In the genomic region with DNA sequence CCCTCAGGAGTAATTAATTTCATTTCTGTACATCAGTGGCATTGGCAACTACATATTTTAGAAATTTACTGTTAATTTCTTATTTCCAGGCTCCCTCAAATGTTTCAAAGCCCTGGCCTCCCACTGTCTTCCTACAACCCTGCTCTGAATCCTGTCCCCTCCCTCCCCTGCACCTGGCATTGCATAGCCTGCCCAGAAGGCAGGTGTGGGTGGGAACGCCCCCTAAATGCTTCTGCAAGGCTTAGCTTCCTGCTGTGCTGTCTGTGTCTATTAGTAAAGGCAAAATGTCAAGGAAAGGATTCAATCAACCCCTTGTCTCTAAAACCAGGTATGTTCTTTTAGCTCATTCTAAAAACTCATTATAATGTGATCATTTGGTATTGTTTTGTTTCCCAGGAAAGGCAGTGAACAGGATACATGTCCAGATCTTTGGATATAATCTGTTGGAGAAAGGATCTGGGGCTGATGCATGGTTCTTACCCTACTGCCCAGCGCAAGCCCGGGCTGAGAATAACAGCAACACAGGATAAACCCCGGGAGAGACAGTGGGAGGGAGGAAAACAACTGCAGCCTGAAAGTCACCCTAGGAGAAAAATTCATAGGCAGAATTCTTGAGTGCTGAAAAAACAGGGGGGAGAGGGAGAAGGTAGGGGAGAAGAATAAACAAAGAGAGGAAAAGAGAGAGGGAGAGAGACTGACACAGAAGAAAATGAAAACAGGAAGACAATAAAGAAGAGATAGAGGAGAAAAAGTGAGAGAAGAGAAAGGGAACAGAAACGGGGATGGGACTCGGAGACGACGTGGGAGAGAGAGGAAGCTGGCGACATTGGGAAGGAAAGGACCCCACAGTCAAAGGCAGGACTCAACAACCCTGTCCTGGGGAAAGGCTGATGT, we compare ENCODE assay signal across 8 cellular contexts. TPM values are rescaled to one million over a fixed set of nuclear protein-coding genes. Genes with fewer than 3 reads are reported as not detected.
DNase-seq lines count a peak whose midpoint lies in the region; ATAC-seq and TF ChIP-seq lines count a peak whose summit lies in the region.

No MANE protein-coding gene starts in this region.

- peaks cover 22% of the 10 kb centered on the region for H3K9me3 Mint-ChIP-seq in T-helper 1 cell treated with Interleukin-12 subunit alpha and Interleukin-12 subunit beta and Interleukin-4 antibody, amounts not matched to agents 30 μg/mL and 1 μg/mL, for 36 hours
- peaks cover 3% of the 10 kb centered on the region for H3K9me3 Mint-ChIP-seq in nephron

- no peak for TF ChIP-seq CTCF in nephron (IDR thresholded peaks at IDR 0.05; ENCODE audit: unreplicated experiment in 3 of 3)

- DNase-seq in T-helper 1 cell: no peak
- peak; percentile 31 for DNase-seq in NCI-H526 treated with DMSO at 0.1 percent for 48 hours (lab: John Stamatoyannopoulos, UW)
- DNase-seq in SW 1271 (lab: John Stamatoyannopoulos, UW): no peak

- peaks cover 48% of the 10 kb centered on the region for H3K27me3 ChIP-seq in ectodermal cell (ENCODE audit: control insufficient read depth, insufficient read depth, low read length, poor library complexity, severe bottlenecking)

- no peak overlapping the region for H3K27ac ChIP-seq in ectodermal cell (ENCODE audit: insufficient read depth, low read depth, low read length, poor library complexity, severe bottlenecking)

- peaks cover 8% of the 10 kb centered on the region for H3K4me1 Mint-ChIP-seq in T-helper 1 cell treated with Interleukin-12 subunit alpha and Interleukin-12 subunit beta and Interleukin-4 antibody, amounts not matched to agents 30 μg/mL and 1 μg/mL, for 36 hours (ENCODE audit: low read depth)
- peaks cover 32% of the 10 kb centered on the region for H3K4me1 Mint-ChIP-seq in nephron

- peak overlapping the region; percentile 68 for H3K4me3 ChIP-seq in ectodermal cell (ENCODE audit: insufficient read depth, low read depth, low read length)

- WGBS in ectodermal cell, 2 experiments: 2 to 4% methylated on average over 9 of the region's 9 CpGs

- H3K4me3 Mint-ChIP-seq in T-helper 1 cell treated with Interleukin-12 subunit alpha and Interleukin-12 subunit beta and Interleukin-4 antibody, amounts not matched to agents 30 μg/mL and 1 μg/mL, for 36 hours: peak overlapping the region; percentile 92
- H3K4me3 Mint-ChIP-seq in nephron: peak overlapping the region; percentile 89 to 94 (median 93)

- no peak for ATAC-seq in HG02763 (IDR thresholded peaks at IDR 0.05; ENCODE audit: unreplicated experiment)
- no peak for ATAC-seq in HG02884 (IDR thresholded peaks at IDR 0.05; ENCODE audit: unreplicated experiment)

- peaks cover 7% of the 10 kb centered on the region for H3K36me3 Mint-ChIP-seq in T-helper 1 cell treated with Interleukin-12 subunit alpha and Interleukin-12 subunit beta and Interleukin-4 antibody, amounts not matched to agents 30 μg/mL and 1 μg/mL, for 36 hours (ENCODE audit: low read depth)
- no peaks in the 10 kb centered on the region for H3K36me3 Mint-ChIP-seq in nephron (ENCODE audit: low read depth)

- no peaks in the 10 kb centered on the region for H3K9me3 ChIP-seq in ectodermal cell (ENCODE audit: control insufficient read depth, low read length)

- H3K4me1 ChIP-seq in ectodermal cell (ENCODE audit: control insufficient read depth, insufficient read depth, low read length): peaks cover 9% of the 10 kb centered on the region

- H3K27ac Mint-ChIP-seq in T-helper 1 cell treated with Interleukin-12 subunit alpha and Interleukin-12 subunit beta and Interleukin-4 antibody, amounts not matched to agents 30 μg/mL and 1 μg/mL, for 36 hours: peak overlapping the region; percentile 42
- peak overlapping the region; percentile 8 to 76 (median 19) for H3K27ac Mint-ChIP-seq in nephron

- H3K27me3 Mint-ChIP-seq in T-helper 1 cell treated with Interleukin-12 subunit alpha and Interleukin-12 subunit beta and Interleukin-4 antibody, amounts not matched to agents 30 μg/mL and 1 μg/mL, for 36 hours (ENCODE audit: low read depth): peaks cover 54% of the 10 kb centered on the region
- peaks cover 48% of the 10 kb centered on the region for H3K27me3 Mint-ChIP-seq in nephron (ENCODE audit: low read depth)

- no peaks in the 10 kb centered on the region for H3K36me3 ChIP-seq in ectodermal cell (ENCODE audit: control insufficient read depth, insufficient read depth, low read length)

RNA-seq across cellular contexts. Expression of a gene that starts 0.6 kb away (rescaled TPM):
- 0.11 TPM for polyA plus RNA-seq in ectodermal cell (2013, experiment 1 of 4)
- not detected for polyA plus RNA-seq in ectodermal cell (2013, experiment 2 of 4)
- 0.05 TPM for polyA plus RNA-seq in ectodermal cell (2013, experiment 3 of 4)
- polyA plus RNA-seq in ectodermal cell (2013, experiment 4 of 4): not detected

RNA-seq across cellular contexts. Expression of a gene that starts 35.3 kb away (rescaled TPM):
- polyA plus RNA-seq in ectodermal cell (2013, experiment 1 of 4): not detected
- not detected for polyA plus RNA-seq in ectodermal cell (2013, experiment 2 of 4)
- not detected for polyA plus RNA-seq in ectodermal cell (2013, experiment 3 of 4)
- not detected for polyA plus RNA-seq in ectodermal cell (2013, experiment 4 of 4)
